In the genomic region with DNA sequence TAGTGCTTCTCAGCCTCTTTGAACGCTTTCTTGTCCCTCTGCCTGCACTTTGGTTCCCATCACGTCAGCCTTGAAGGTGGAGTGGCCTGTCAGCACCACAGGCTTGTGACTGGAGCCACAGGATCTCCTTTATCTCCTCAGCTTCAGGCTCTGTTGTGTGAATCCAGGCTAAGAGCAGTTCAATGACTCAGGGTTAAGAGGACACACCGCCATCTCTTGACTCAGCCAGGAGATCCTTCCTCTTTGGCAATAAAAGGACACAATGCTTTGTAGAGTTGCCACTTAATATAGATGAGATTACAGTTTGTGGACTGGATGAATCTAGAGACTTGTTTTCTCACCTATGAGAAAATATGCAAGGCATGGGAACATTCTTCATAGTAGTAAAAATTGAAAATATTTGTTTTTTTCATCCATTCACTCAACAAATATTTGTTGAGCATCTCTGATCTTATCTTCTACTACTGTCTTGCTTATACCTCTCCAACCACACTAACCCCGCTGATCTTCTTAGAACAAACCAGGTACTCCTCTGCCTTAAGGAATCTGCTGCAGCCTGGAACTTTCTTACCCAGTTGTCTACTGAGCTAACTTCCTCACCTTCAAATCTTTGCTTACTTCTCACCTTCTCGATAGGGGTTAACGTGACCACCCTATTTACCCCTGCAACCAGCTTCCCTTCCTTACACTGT, we compare ENCODE assay signal across 13 cellular contexts.
A peak's percentile ranks its signal among the peaks of the same experiment; 100 is the strongest.
DNase-seq lines count a peak whose midpoint lies in the region; ATAC-seq and TF ChIP-seq lines count a peak whose summit lies in the region.
"Had no signal": no experiment of that assay in that cellular context is flagged by ENCODE, and none has a peak within 500 bp of the region (broad histone marks: within the 10 kb centered on the region; RNA-seq: fewer than 3 reads in every experiment).

No MANE protein-coding gene starts in this region.

- no peaks in the 10 kb centered on the region for H3K9me2 ChIP-seq in OCI-LY7 (ENCODE audit: insufficient read depth, low read length)

- DNase-seq in DMS53 treated with DMSO at 0.1 percent for 48 hours (lab: John Stamatoyannopoulos, UW; ENCODE audit: unreplicated experiment) (peak; percentile 93), NCI-H226 (peak; percentile 60), fibroblast of mammary gland (ENCODE audit: low read depth) (peak; percentile 1), mucosa of gallbladder (ENCODE audit: low spot score) (peak; percentile 77), C1 segment of cervical spinal cord (lab: John Stamatoyannopoulos, UW) (no peak), aorta (no peak), OCI-LY7 (ENCODE audit: low spot score) (no peak)
- DNase-seq: activated naive CD8-positive, alpha-beta T cell treated with anti-CD3 and anti-CD28 coated beads for 36 hours; CD4-positive, CD25-positive, alpha-beta regulatory T cell; gastrocnemius medialis; T-cell; transverse colon had no signal

- no peaks in the 10 kb centered on the region for H3K9me3 ChIP-seq in aorta (ENCODE audit: control insufficient read depth, low read length)
- H3K9me3 ChIP-seq in OCI-LY7 (ENCODE audit: low read length): no peaks in the 10 kb centered on the region
- H3K9me3 ChIP-seq: gastrocnemius medialis, transverse colon had no signal

- 78% methylated on average over 6 of the region's 6 CpGs for WGBS in aorta, 2 donors

- POLR2A ChIA-PET in OCI-LY7 (lab: Charles Lee): interaction anchor here (0.9 kb wide), 1 partner anchor 11 kb away, joined by 3 read pairs; no protein-coding TSS in a partner anchor

- BruUV-seq in OCI-LY7 (replicated peaks; lab: Mats Ljungman, UMichigan): no TSS peak

- TF ChIP-seq CTCF in fibroblast of mammary gland (conservative IDR thresholded peaks at IDR 0.05; ENCODE audit: control insufficient read depth, insufficient read depth, low read depth, low read length) (no peak), OCI-LY7 (conservative IDR thresholded peaks at IDR 0.05; ENCODE audit: low read length) (no peak)

- no peaks in the 10 kb centered on the region for H3K4me1 ChIP-seq in aorta (ENCODE audit: control insufficient read depth in 1 of 2, insufficient read depth in 2 of 2, low read length in 2 of 2)
- H3K4me1 ChIP-seq in OCI-LY7 (ENCODE audit: insufficient read depth, low read length, poor library complexity, severe bottlenecking): no peaks in the 10 kb centered on the region
- H3K4me1 ChIP-seq: gastrocnemius medialis, transverse colon had no signal

- H3K4me3 ChIP-seq in fibroblast of mammary gland (ENCODE audit: control insufficient read depth, low read depth, low read length) (no peak overlapping the region), aorta (ENCODE audit: low read length in 2 of 2) (no peak overlapping the region), OCI-LY7 (ENCODE audit: low read depth, low read length, poor library complexity, severe bottlenecking) (no peak overlapping the region)
- H3K4me3 ChIP-seq: gastrocnemius medialis, transverse colon had no signal

- H3K27me3 ChIP-seq in aorta (ENCODE audit: control insufficient read depth in 1 of 2, insufficient read depth in 2 of 2, low read length in 1 of 2): no peaks in the 10 kb centered on the region
- H3K27me3 ChIP-seq: gastrocnemius medialis, transverse colon had no signal

- no peak overlapping the region for H3K4me2 ChIP-seq in OCI-LY7 (ENCODE audit: low read length)

- H3K79me2 ChIP-seq in OCI-LY7 (ENCODE audit: insufficient read depth, low read depth, low read length): no peaks in the 10 kb centered on the region

- H2AFZ ChIP-seq in OCI-LY7 (ENCODE audit: low read length): no peak overlapping the region

- ATAC-seq in GM19452 (IDR thresholded peaks at IDR 0.05; ENCODE audit: unreplicated experiment) (no peak), aorta (ENCODE audit: low FRiP score) (no peak)
- ATAC-seq: gastrocnemius medialis, T-cell had no signal

- CTCF ChIA-PET in OCI-LY7 (lab: Charles Lee; ENCODE audit: unreplicated experiment): no interaction called here

- H3K27ac ChIP-seq in aorta (ENCODE audit: low read depth in 1 of 2, low read length in 2 of 2) (no peak overlapping the region), OCI-LY7 (ENCODE audit: low read depth, low read length, poor library complexity, severe bottlenecking) (no peak overlapping the region)
- H3K27ac ChIP-seq: gastrocnemius medialis, transverse colon had no signal

- intact Hi-C loops in aorta (cut with DNase I): no loop called here
- intact Hi-C loops in OCI-LY7 (cut with micrococcal nuclease; ENCODE audit: unreplicated experiment): no loop called here

- H4K20me1 ChIP-seq in OCI-LY7 (ENCODE audit: insufficient read depth, low read length): no peaks in the 10 kb centered on the region

- H3K36me3 ChIP-seq in aorta (ENCODE audit: control insufficient read depth in 1 of 2, insufficient read depth in 2 of 2, low read length in 1 of 2): no peaks in the 10 kb centered on the region
- H3K36me3 ChIP-seq in OCI-LY7 (ENCODE audit: insufficient read depth, low read length): no peaks in the 10 kb centered on the region
- H3K36me3 ChIP-seq: gastrocnemius medialis, transverse colon had no signal

Comparison
In these comparisons a context has a peak if more than half of its experiments do, and no peak if none do; other contexts are left out.
1. DNase-seq: peak in DMS53 treated with DMSO at 0.1 percent for 48 hours (single experiment), NCI-H226 (single experiment), fibroblast of mammary gland (single experiment) and mucosa of gallbladder (single experiment); none in C1 segment of cervical spinal cord (0 of 14), aorta (0 of 2) and OCI-LY7 (single experiment).